In genomic region chr20:22768779-22769178, GRCh38 we compare ENCODE assay signal across 2 cellular contexts.
TF ChIP-seq lines count a peak whose summit lies in the region.

No MANE protein-coding gene starts in this region.

TF ChIP-seq in A549, 52 proteins besides CTCF, POLR2A, EP300 and RAD21 (continued from another document and continues in another):
- no peak for TF ChIP-seq MYC (IDR thresholded peaks at IDR 0.05; ENCODE audit: borderline replicate concordance, low read length)
- TF ChIP-seq ZFP36 (IDR thresholded peaks at IDR 0.05; ENCODE audit: borderline replicate concordance, partially characterized antibody): no peak
- TF ChIP-seq HOXB13 (CRISPR knock-in tag; IDR thresholded peaks at IDR 0.05; ENCODE audit: low read depth): no peak
- no peak; the same call in none of the 2 replicates for TF ChIP-seq MAX (IDR thresholded peaks at IDR 0.05)
- TF ChIP-seq FOSB (CRISPR knock-in tag; IDR thresholded peaks at IDR 0.05): no peak
- TF ChIP-seq RFX5 (IDR thresholded peaks at IDR 0.05): no peak
- no peak for TF ChIP-seq HOXB5 (CRISPR knock-in tag; IDR thresholded peaks at IDR 0.05)
- no peak for TF ChIP-seq ATOH8 (CRISPR knock-in tag; IDR thresholded peaks at IDR 0.05; ENCODE audit: low read depth)
- TF ChIP-seq CHD2 (IDR thresholded peaks at IDR 0.05; ENCODE audit: low read length, partially characterized antibody): no peak
- TF ChIP-seq HOXA7 (CRISPR knock-in tag; IDR thresholded peaks at IDR 0.05): no peak
- no peak for TF ChIP-seq SREBF2 (IDR thresholded peaks at IDR 0.05)
- no peak for TF ChIP-seq TFCP2L1 (CRISPR knock-in tag; IDR thresholded peaks at IDR 0.05)
- no peak for TF ChIP-seq EHF (CRISPR knock-in tag; IDR thresholded peaks at IDR 0.05)
- no peak for TF ChIP-seq CHD4 (IDR thresholded peaks at IDR 0.05; ENCODE audit: borderline replicate concordance)
- TF ChIP-seq CBX8 (IDR thresholded peaks at IDR 0.05): no peak
- TF ChIP-seq ZNF302 (CRISPR knock-in tag; IDR thresholded peaks at IDR 0.05): no peak
- peak; percentile 59 for TF ChIP-seq MAFK (IDR thresholded peaks at IDR 0.05; ENCODE audit: partially characterized antibody)
- no peak for TF ChIP-seq FOXS1 (CRISPR knock-in tag; IDR thresholded peaks at IDR 0.05)
- no peak for TF ChIP-seq HMGXB4 (CRISPR knock-in tag; IDR thresholded peaks at IDR 0.05; ENCODE audit: borderline replicate concordance)
- no peak for TF ChIP-seq CBX2 (IDR thresholded peaks at IDR 0.05; ENCODE audit: borderline replicate concordance, low read depth)
- TF ChIP-seq PBX3 (IDR thresholded peaks at IDR 0.05): no peak
- no peak for TF ChIP-seq RARB (CRISPR knock-in tag; IDR thresholded peaks at IDR 0.05)
- TF ChIP-seq REST (IDR thresholded peaks at IDR 0.05): no peak
- TF ChIP-seq FOSL2 (IDR thresholded peaks at IDR 0.05): peak; percentile 50; the same call in 1 of the 2 replicates
- TF ChIP-seq FOSL2 (CRISPR knock-in tag; IDR thresholded peaks at IDR 0.05): peak; percentile 80
- no peak for TF ChIP-seq ZC3H11A (IDR thresholded peaks at IDR 0.05)
- TF ChIP-seq HEYL (CRISPR knock-in tag; IDR thresholded peaks at IDR 0.05): no peak
- no peak for TF ChIP-seq USF2 (IDR thresholded peaks at IDR 0.05)
- TF ChIP-seq MAZ (IDR thresholded peaks at IDR 0.05; ENCODE audit: borderline replicate concordance, low read depth, low read length): no peak
- TF ChIP-seq KDM5A (IDR thresholded peaks at IDR 0.05): no peak
- no peak for TF ChIP-seq RNF2 (IDR thresholded peaks at IDR 0.05; ENCODE audit: borderline replicate concordance, low read depth)

TF ChIP-seq in H1, 55 proteins besides CTCF, POLR2A, EP300 and RAD21 (continued from another document):
- TF ChIP-seq CTBP2 (IDR thresholded peaks at IDR 0.05; ENCODE audit: borderline replicate concordance, insufficient read depth, insufficient read length, low read length) (no peak), SIX5 (IDR thresholded peaks at IDR 0.05; ENCODE audit: low read depth, low read length) (no peak)
